Comparison of ENCODE assay signal across 8 cellular contexts in the genomic region with DNA sequence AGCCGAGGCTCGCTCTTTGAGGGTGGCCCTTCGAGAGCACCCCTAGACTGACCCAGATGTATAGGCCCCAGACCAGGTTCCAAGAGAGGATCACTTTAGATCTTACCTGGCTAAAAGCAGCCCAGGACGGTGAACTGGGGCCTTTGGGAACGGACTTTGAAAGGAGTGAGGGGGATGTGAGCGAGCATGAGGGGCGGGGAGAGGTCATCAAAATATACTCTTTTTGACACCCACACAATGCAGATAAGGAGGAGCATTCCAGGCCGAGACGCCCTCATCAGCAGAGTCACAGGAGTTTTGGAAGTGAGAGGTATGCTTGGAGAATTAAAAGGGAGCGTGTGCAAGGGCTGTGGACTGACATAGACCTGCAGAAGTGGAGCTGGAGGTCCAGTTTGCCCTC. TPM values are rescaled to one million over a fixed set of nuclear protein-coding genes. Genes with fewer than 3 reads are reported as not detected.
DNase-seq lines count a peak whose midpoint lies in the region; ATAC-seq, FAIRE-seq and TF ChIP-seq lines count a peak whose summit lies in the region.

No MANE protein-coding gene starts in this region.

- ATAC-seq in HG03175 (IDR thresholded peaks at IDR 0.05; ENCODE audit: unreplicated experiment) (no peak), HG03521 (IDR thresholded peaks at IDR 0.05; ENCODE audit: unreplicated experiment) (no peak)

- H3K4me3 ChIP-seq in H7 (ENCODE audit: insufficient read depth, low read depth, low read length) (peak overlapping the region; percentile 77), skeletal muscle tissue (ENCODE audit: low read length in 3 of 3) (peak overlapping the region; percentile 78 to 85 (median 83))

- no peaks in the 10 kb centered on the region for H3K36me3 ChIP-seq in H7 (replicated peaks; ENCODE audit: control insufficient read depth, insufficient read depth, low read length)
- peaks cover 0 to 7% (median 6%) of the 10 kb centered on the region in 3 donors for H3K36me3 ChIP-seq in skeletal muscle tissue (ENCODE audit: control insufficient read depth in 3 of 3, insufficient read depth in 3 of 3, low read length in 3 of 3)

- peak overlapping the region; percentile 75 to 85 (median 76) for H3K9ac ChIP-seq in skeletal muscle tissue (ENCODE audit: low read depth in 1 of 3, low read length in 3 of 3)

- H3K27ac ChIP-seq in VCaP (peak overlapping the region; percentile 59; the same call in 1 of the 2 replicates), skeletal muscle tissue (ENCODE audit: low read depth, low read length) (peak overlapping the region; percentile 63)

- peaks cover 13 to 14% (median 13%) of the 10 kb centered on the region in 3 donors for H3K4me1 ChIP-seq in skeletal muscle tissue (ENCODE audit: control insufficient read depth in 3 of 3, insufficient read depth in 3 of 3, low read length in 3 of 3)

- TF ChIP-seq CTCF in VCaP (conservative IDR thresholded peaks at IDR 0.05): no peak

- no peak for FAIRE-seq in HTR-8/SVneo (lab: Jason Lieb, UNC)

- no peaks in the 10 kb centered on the region for H3K27me3 ChIP-seq in H7 (ENCODE audit: control insufficient read depth, insufficient read depth, low read length)
- H3K27me3 ChIP-seq in skeletal muscle tissue (ENCODE audit: control insufficient read depth in 3 of 3, insufficient read depth in 3 of 3, low read length in 3 of 3): no peaks in the 10 kb centered on the region

- peaks cover 0 to 1% (median 0%) of the 10 kb centered on the region in 3 donors for H3K9me3 ChIP-seq in skeletal muscle tissue (ENCODE audit: control insufficient read depth in 3 of 3, low read length in 3 of 3)

- DNase-seq in H7 (peak; percentile 20), germinal center (ENCODE audit: low spot score) (peak; percentile 2), iPS-NIHi11 (ENCODE audit: low spot score) (no peak), HTR-8/SVneo (ENCODE audit: insufficient read length, low spot score) (no peak)

RNA-seq across cellular contexts. Expression of a gene that starts 0.5 kb away (rescaled TPM):
- 17.2 and 18.0 TPM in 2 replicates for total RNA-seq in H7 (2014; rRNA removed; shearing (Covaris generic))
- total RNA-seq in skeletal muscle tissue: 10.4 TPM

RNA-seq across cellular contexts. Expression of a gene that starts 0.8 kb away (rescaled TPM):
- total RNA-seq in H7 (2014; rRNA removed; shearing (Covaris generic)): 22.3 and 26.2 TPM in 2 replicates
- total RNA-seq in skeletal muscle tissue: 22.4 TPM

Comparison
In these comparisons a context has a peak if more than half of its experiments do, and no peak if none do; other contexts are left out.
1. DNase-seq: peak in H7 (single experiment) and germinal center (single experiment); none in iPS-NIHi11 (single experiment) and HTR-8/SVneo (single experiment).